Comparison of ENCODE assay signal across 14 cellular contexts in the genomic region with DNA sequence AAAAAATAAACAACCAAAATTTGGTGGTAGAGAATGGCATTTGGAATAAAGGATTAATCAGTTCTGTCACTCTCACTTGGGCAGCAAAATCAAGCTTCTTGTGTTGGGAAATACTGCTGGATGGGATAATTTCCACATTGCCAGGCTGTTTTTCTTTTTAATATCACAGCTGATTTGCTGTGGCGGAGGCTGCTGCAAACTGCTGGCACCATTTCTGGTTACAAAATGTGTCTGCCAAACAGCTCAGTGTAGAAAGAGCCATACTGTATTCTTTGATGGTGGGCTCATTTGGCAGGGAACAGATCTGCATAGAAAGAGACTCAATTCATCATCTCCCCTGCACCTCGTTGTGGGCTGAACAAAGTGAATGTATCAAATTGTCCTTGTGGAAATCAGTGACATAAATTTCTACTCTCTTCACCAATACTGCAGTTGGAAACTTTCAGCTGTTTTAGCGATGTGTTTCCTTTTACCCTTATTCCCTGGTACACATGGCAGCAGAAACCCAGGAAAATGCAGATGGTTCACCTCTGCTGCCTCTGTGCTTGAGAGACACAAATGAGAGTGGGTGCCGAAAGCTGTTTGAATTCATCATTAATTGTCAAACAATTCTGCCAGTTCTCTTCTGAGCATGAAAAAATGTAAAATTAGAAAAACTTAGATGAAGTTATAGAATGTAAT.
A peak's percentile ranks its signal among the peaks of the same experiment; 100 is the strongest.
DNase-seq lines count a peak whose midpoint lies in the region; ATAC-seq and TF ChIP-seq lines count a peak whose summit lies in the region.
"Had no signal": no experiment of that assay in that cellular context is flagged by ENCODE, and none has a peak within 500 bp of the region (broad histone marks: within the 10 kb centered on the region; RNA-seq: fewer than 3 reads in every experiment).

No MANE protein-coding gene starts in this region.

- no peak overlapping the region for H2AK5ac ChIP-seq in neuronal stem cell (ENCODE audit: low read depth, low read length)

- no peak overlapping the region for H4K8ac ChIP-seq in neuronal stem cell (ENCODE audit: low read depth, low read length)

- WGBS in neuronal stem cell (ENCODE audit: extremely low coverage in 2 of 2, insufficient read length in 2 of 2, insufficient replicate concordance in 1 of 2), 2 donors: no CpG with 5 or more reads among the region's 4 CpGs
- WGBS in stomach, 5 donors: 48 to 71% (median 62%) methylated on average over 4 of the region's 4 CpGs

- H3K4me1 ChIP-seq in fibroblast of lung (ENCODE audit: control insufficient read depth, extremely low read depth, insufficient read depth, low read length) (peaks cover 21% of the 10 kb centered on the region), neuronal stem cell (ENCODE audit: control insufficient read depth in 2 of 2, insufficient read depth in 1 of 2, low read depth in 1 of 2, low read length in 2 of 2) (peaks cover 2 to 9% of the 10 kb centered on the region in 2 donors), stomach (peaks cover 0 to 45% (median 14%) of the 10 kb centered on the region in 4 donors)

- H3K18ac ChIP-seq in neuronal stem cell (ENCODE audit: low read length): no peak overlapping the region

- no peaks in the 10 kb centered on the region for H3K79me2 ChIP-seq in fibroblast of lung (ENCODE audit: control insufficient read depth, insufficient read depth, low read length)

- no peaks in the 10 kb centered on the region for H3K9me3 ChIP-seq in fibroblast of lung (ENCODE audit: control insufficient read depth, insufficient read depth, low read depth, low read length)
- no peaks in the 10 kb centered on the region for H3K9me3 ChIP-seq in neuronal stem cell (replicated peaks in 1 of 2; ENCODE audit: control insufficient read depth in 2 of 2, insufficient read depth in 1 of 2, low read depth in 1 of 2, low read length in 2 of 2)
- H3K9me3 ChIP-seq in stomach: no peaks in the 10 kb centered on the region

- TF ChIP-seq EP300 in stomach (IDR thresholded peaks at IDR 0.05): no peak

- H3K27ac ChIP-seq in fibroblast of lung (ENCODE audit: insufficient read depth, low read length) (peak overlapping the region; percentile 59), neuronal stem cell (replicated peaks; ENCODE audit: low read length) (no peak overlapping the region), stomach (peak overlapping the region in 1 of 5 donors; percentile 25)
- H3K27ac ChIP-seq: HL-60 had no signal

- no peak overlapping the region for H4K91ac ChIP-seq in neuronal stem cell (ENCODE audit: low read depth, low read length, poor library complexity)

- no peak overlapping the region for H2BK120ac ChIP-seq in neuronal stem cell (ENCODE audit: low read depth, low read length)

- ATAC-seq in GM21825 (IDR thresholded peaks at IDR 0.05; ENCODE audit: unreplicated experiment): no peak
- ATAC-seq: activated CD4-positive, alpha-beta T cell treated with anti-CD3 and anti-CD28 coated beads for 36 hours; activated T-cell treated with anti-CD3 and anti-CD28 coated beads, Interleukin-2, amount 50 U/mL, for 72 hours had no signal

- no peak overlapping the region for H3K4ac ChIP-seq in neuronal stem cell (ENCODE audit: low read length)

- no peaks in the 10 kb centered on the region for H4K20me1 ChIP-seq in fibroblast of lung (ENCODE audit: control insufficient read depth, extremely low read depth, insufficient read depth, low read length)

- TF ChIP-seq CTCF in fibroblast of lung (conservative IDR thresholded peaks at IDR 0.05 in 1 of 2, IDR thresholded peaks at IDR 0.05 in 1 of 2; ENCODE audit: low read depth in 1 of 2, low read length in 2 of 2) (no peak), stomach (IDR thresholded peaks at IDR 0.05) (no peak)

- H2AFZ ChIP-seq in fibroblast of lung (ENCODE audit: low read length) (peak overlapping the region; percentile 9), neuronal stem cell (ENCODE audit: low read length) (peak overlapping the region; percentile 17)

- DNase-seq in Ammon's horn (ENCODE audit: low spot score): peak; percentile 73
- DNase-seq in NCI-H446 (lab: John Stamatoyannopoulos, UW): peak; percentile 67 to 85
- peak; percentile 25 to 31 for DNase-seq in fibroblast of lung (ENCODE audit: low read depth in 2 of 2)
- DNase-seq in neuronal stem cell (ENCODE audit: low spot score): no peak
- no peak for DNase-seq in A172 (ENCODE audit: low spot score)
- no peak for DNase-seq in cerebellum (ENCODE audit: low spot score)
- no peak for DNase-seq in stomach
- DNase-seq: activated CD4-positive, alpha-beta T cell treated with anti-CD3 and anti-CD28 coated beads for 36 hours; activated T-cell treated with anti-CD3 and anti-CD28 coated beads, Interleukin-2, amount 50 U/mL, for 72 hours; AML-193; amniotic stem cell; effector memory CD4-positive, alpha-beta T cell had no signal

- H3K9ac ChIP-seq in fibroblast of lung (ENCODE audit: insufficient read depth, low read length) (no peak overlapping the region), neuronal stem cell (ENCODE audit: low read depth, low read length, poor library complexity) (no peak overlapping the region)

- no peaks in the 10 kb centered on the region for H3K36me3 ChIP-seq in fibroblast of lung (ENCODE audit: control insufficient read depth, insufficient read depth, low read length)
- no peaks in the 10 kb centered on the region for H3K36me3 ChIP-seq in neuronal stem cell (replicated peaks in 1 of 2; ENCODE audit: control insufficient read depth in 2 of 2, insufficient read depth in 2 of 2, low read length in 2 of 2)
- H3K36me3 ChIP-seq in stomach: no peaks in the 10 kb centered on the region

- no peak overlapping the region for H3K14ac ChIP-seq in neuronal stem cell (ENCODE audit: low read length)

- H2BK15ac ChIP-seq in neuronal stem cell (ENCODE audit: low read length): no peak overlapping the region

- no peak overlapping the region for H3K4me3 ChIP-seq in fibroblast of lung (replicated peaks in 1 of 4; ENCODE audit: control extremely low read depth in 1 of 4, insufficient read depth in 1 of 4, low read depth in 3 of 4, low read length in 4 of 4)
- no peak overlapping the region for H3K4me3 ChIP-seq in neuronal stem cell (ENCODE audit: low read length in 2 of 2)
- no peak overlapping the region for H3K4me3 ChIP-seq in stomach

- intact Hi-C loops in stomach (cut with DNase I; ENCODE audit: low total_unique reads): no loop called here

- TF ChIP-seq POLR2A in stomach (IDR thresholded peaks at IDR 0.05): no peak

- H3K23ac ChIP-seq in neuronal stem cell (ENCODE audit: low read depth, low read length, poor library complexity): no peak overlapping the region

- H2BK12ac ChIP-seq in neuronal stem cell (ENCODE audit: low read length): no peak overlapping the region

- H3K27me3 ChIP-seq in fibroblast of lung (ENCODE audit: control insufficient read depth, insufficient read depth, low read length) (no peaks in the 10 kb centered on the region), neuronal stem cell (ENCODE audit: control insufficient read depth in 3 of 3, insufficient read depth in 3 of 3, low read depth in 1 of 3, low read length in 3 of 3) (no peaks in the 10 kb centered on the region), stomach (no peaks in the 10 kb centered on the region)

- no peak overlapping the region for H2BK5ac ChIP-seq in neuronal stem cell (ENCODE audit: low read length)

- peak overlapping the region; percentile 59 for H3K4me2 ChIP-seq in fibroblast of lung (ENCODE audit: extremely low read depth, insufficient read depth, low read length)
- no peak overlapping the region for H3K4me2 ChIP-seq in neuronal stem cell (ENCODE audit: insufficient read depth, low read length, poor library complexity, severe bottlenecking)

- no peaks in the 10 kb centered on the region for H3K79me1 ChIP-seq in neuronal stem cell (ENCODE audit: low read depth, low read length)

Comparison
In these comparisons a context has a peak if more than half of its experiments do, and no peak if none do; other contexts are left out.
1. DNase-seq: peak in Ammon's horn (single experiment), NCI-H446 (2 of 2) and fibroblast of lung (2 of 2); none in neuronal stem cell (single experiment), A172 (single experiment), cerebellum (single experiment) and stomach (single experiment).